2 cellular contexts compared by ENCODE assay signal in genomic region chr13:77896977-77897376, GRCh38.
TF ChIP-seq lines count a peak whose summit lies in the region.

No MANE protein-coding gene starts in this region.

TF ChIP-seq in liver, 16 proteins besides CTCF, POLR2A, EP300 and RAD21:
- no peak for TF ChIP-seq FOXA2 (IDR thresholded peaks at IDR 0.05)
- no peak for TF ChIP-seq GABPA (IDR thresholded peaks at IDR 0.05 in 1 of 2, conservative IDR thresholded peaks at IDR 0.05 in 1 of 2)
- no peak for TF ChIP-seq ATF3 (IDR thresholded peaks at IDR 0.05)
- no peak for TF ChIP-seq SP1 (IDR thresholded peaks at IDR 0.05)

TF ChIP-seq in HepG2, 621 proteins besides CTCF, POLR2A, EP300 and RAD21 (continued from another document):
- TF ChIP-seq LBX2 (CRISPR knock-in tag; IDR thresholded peaks at IDR 0.05; ENCODE audit: borderline replicate concordance) (no peak), ATF3 (CRISPR knock-in tag; IDR thresholded peaks at IDR 0.05) (no peak), ZNF318 (CRISPR knock-in tag; IDR thresholded peaks at IDR 0.05) (no peak), CCAR2 (optimal IDR thresholded peaks at IDR 0.05; ENCODE audit: low read depth, low read length) (no peak), ATF4 (CRISPR knock-in tag; IDR thresholded peaks at IDR 0.05) (no peak), ZNF567 (CRISPR knock-in tag; IDR thresholded peaks at IDR 0.05; ENCODE audit: borderline replicate concordance) (no peak), TBP (CRISPR knock-in tag; IDR thresholded peaks at IDR 0.05) (no peak), ZBTB7B (CRISPR knock-in tag; IDR thresholded peaks at IDR 0.05) (no peak), KDM5B (CRISPR knock-in tag; IDR thresholded peaks at IDR 0.05; ENCODE audit: borderline replicate concordance) (no peak), ZNF512 (CRISPR knock-in tag; IDR thresholded peaks at IDR 0.05) (no peak), KDM1A (CRISPR knock-in tag; IDR thresholded peaks at IDR 0.05) (no peak), ZNF17 (CRISPR knock-in tag; IDR thresholded peaks at IDR 0.05) (no peak), PHF5A (CRISPR knock-in tag; IDR thresholded peaks at IDR 0.05; ENCODE audit: low read depth, unreplicated experiment) (no peak), GPN1 (CRISPR knock-in tag; IDR thresholded peaks at IDR 0.05; ENCODE audit: borderline replicate concordance) (no peak)
TF ChIP-seq in HepG2: peak in this region for 0.
